Comparison of ENCODE assay signal across 8 cellular contexts in the genomic region with DNA sequence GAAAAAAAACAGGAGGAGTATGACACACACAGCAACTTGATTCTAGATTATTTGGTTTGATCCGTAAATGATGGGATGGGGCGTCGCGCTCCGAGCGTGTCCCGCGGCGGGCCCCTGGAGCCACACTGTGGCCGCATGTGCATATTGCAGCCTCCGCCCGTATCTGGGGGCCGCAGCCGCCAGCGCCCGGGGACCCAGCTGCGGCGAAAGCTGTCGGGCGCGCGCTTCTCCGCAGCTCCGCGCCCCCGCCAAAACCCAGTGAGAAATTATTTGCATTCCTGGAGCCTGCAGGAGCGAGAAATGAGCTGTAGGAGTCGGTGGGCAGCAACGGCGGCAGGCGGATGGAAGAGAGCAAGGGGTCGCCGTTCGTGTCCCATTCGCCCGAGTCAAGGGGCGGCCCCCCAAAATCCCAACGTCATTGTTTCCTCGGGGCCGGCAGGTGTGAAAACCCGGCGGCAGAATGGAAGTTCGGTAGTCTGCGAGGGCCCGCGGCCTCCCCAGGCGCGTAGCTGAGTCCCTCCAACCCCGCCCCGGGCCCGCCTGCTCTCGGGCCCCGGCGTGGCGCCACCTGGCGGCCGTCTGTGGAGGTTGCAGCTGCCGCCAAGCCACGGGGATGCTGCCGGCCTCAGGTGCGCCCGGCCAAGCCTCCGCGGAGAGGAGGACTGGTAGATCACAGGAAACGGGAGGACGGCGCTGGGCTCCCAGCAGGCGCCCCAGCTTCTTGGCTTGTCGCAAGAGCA.
A peak's percentile ranks its signal among the peaks of the same experiment; 100 is the strongest.
DNase-seq lines count a peak whose midpoint lies in the region; ATAC-seq, FAIRE-seq and TF ChIP-seq lines count a peak whose summit lies in the region.
"Not testable (repeated sequence)": the region's sequence is repeated elsewhere in the genome, so short reads cannot be mapped to it uniquely, and the experiment has no call there.

No MANE protein-coding gene starts in this region.

- ATAC-seq in GM19025 (IDR thresholded peaks at IDR 0.05; ENCODE audit: low read depth, unreplicated experiment): peak; percentile 91
- ATAC-seq in HG03135 (IDR thresholded peaks at IDR 0.05; ENCODE audit: unreplicated experiment): peak; percentile 92

- peak; percentile 3 for DNase-seq in AG04450 (ENCODE audit: low read depth, low spot score)
- DNase-seq in NCI-H345 treated with DMSO at 0.1 percent for 48 hours (lab: John Stamatoyannopoulos, UW; ENCODE audit: unreplicated experiment): peak; percentile 10
- DNase-seq in activated CD4-positive, alpha-beta T cell treated with anti-CD3 and anti-CD28 coated beads for 1 hour: peak; percentile 73
- peak; percentile 44 for DNase-seq in bronchial epithelial cell (ENCODE audit: low read depth)
- DNase-seq in kidney epithelial cell (ENCODE audit: low read depth): not testable (repeated sequence)
- peak; percentile 68 to 70 for DNase-seq in stimulated activated CD4-positive, alpha-beta T cell treated with anti-CD3 and anti-CD28 coated beads, Interleukin-12 subunit alpha, Interleukin-12 subunit beta, amount 100 ng/mL, for 24 hours (ENCODE audit: low read depth in 2 of 2)

- not testable (repeated sequence) for H3K36me3 ChIP-seq in bronchial epithelial cell (ENCODE audit: control insufficient read depth, insufficient read depth, low read length); kidney epithelial cell (ENCODE audit: control insufficient read depth, insufficient read depth, low read length)

- CTCF ChIA-PET in AG04450 (lab: Charles Lee): interaction anchor here (0.6 kb wide), 1 partner anchor 709 kb away, joined by 4 read pairs; no protein-coding TSS in a partner anchor

- TF ChIP-seq CTCF in AG04450 (IDR thresholded peaks at IDR 0.05; ENCODE audit: low read depth, low read length): peak; percentile 48
- peak; percentile 55 for TF ChIP-seq CTCF in bronchial epithelial cell (IDR thresholded peaks at IDR 0.05; ENCODE audit: insufficient read depth, low read length, severe bottlenecking)
- peak; percentile 23 for TF ChIP-seq CTCF in kidney epithelial cell (IDR thresholded peaks at IDR 0.05; ENCODE audit: insufficient read depth, low read length, poor library complexity, severe bottlenecking)

- not testable (repeated sequence) for FAIRE-seq in bronchial epithelial cell (lab: Jason Lieb, UNC)

- POLR2A ChIA-PET in AG04450 (lab: Yijun Ruan, JAX): not testable (repeated sequence)

- H3K27me3 ChIP-seq in AG04450 (ENCODE audit: control insufficient read depth, insufficient read depth, low read length); bronchial epithelial cell (ENCODE audit: control insufficient read depth, insufficient read depth, low read length); kidney epithelial cell (ENCODE audit: control insufficient read depth, insufficient read depth, low read length): not testable (repeated sequence)

- not testable (repeated sequence) for H3K9me3 ChIP-seq in AG04450 (ENCODE audit: control insufficient read depth, insufficient read depth, low read length)

- not testable (repeated sequence) for H3K27ac ChIP-seq in AG04450 (ENCODE audit: low read depth, low read length)

- 0 out of 2 replicates have a peak overlapping the region, but pooled peaks have one; percentile 25 for H3K4me3 ChIP-seq in AG04450 (ENCODE audit: low read depth, low read length)
- H3K4me3 ChIP-seq in bronchial epithelial cell (ENCODE audit: low read depth, low read length): peak overlapping the region; percentile 35
- peak overlapping the region; percentile 32 for H3K4me3 ChIP-seq in kidney epithelial cell (ENCODE audit: low read depth, low read length)
